8 cellular contexts compared by ENCODE assay signal in genomic region chr3:100400782-100401673, GRCh38. TPM values are rescaled to one million over a fixed set of nuclear protein-coding genes. Genes with fewer than 3 reads are reported as not detected.
DNase-seq lines count a peak whose midpoint lies in the region; ATAC-seq and TF ChIP-seq lines count a peak whose summit lies in the region.

Gene LNP1 (plus strand): TSS chr3:100401539. CDS start chr3:100429730, 28,191 bp downstream.
Gene TOMM70 (minus strand): TSS chr3:100401089. CDS start chr3:100400949, 140 bp downstream.

- TF ChIP-seq CTCF in KMS-11 (conservative IDR thresholded peaks at IDR 0.05; ENCODE audit: low read depth, low read length) (no peak), Panc1 (IDR thresholded peaks at IDR 0.05) (no peak), esophagus squamous epithelium (IDR thresholded peaks at IDR 0.05) (no peak)

- peak within 1 kb of the TSS; percentile 93 to 100 for H3K4me3 Mint-ChIP-seq in activated T-cell treated with anti-CD3 and anti-CD28 coated beads, Interleukin-2, amount 50 U/mL, for 72 hours

- peak in 1 of 4 donors; percentile 69 for TF ChIP-seq POLR2A in esophagus squamous epithelium (IDR thresholded peaks at IDR 0.05)

- H3K36me3 Mint-ChIP-seq in activated T-cell treated with anti-CD3 and anti-CD28 coated beads, Interleukin-2, amount 50 U/mL, for 72 hours (ENCODE audit: insufficient read depth in 2 of 2) = peaks cover 4 to 6% of the 10 kb centered on the region in 2 donors

- peak within 1 kb of the TSS; percentile 80 for H2AFZ ChIP-seq in KMS-11 (ENCODE audit: low read depth)

- H3K4me3 ChIP-seq in KMS-11 (IDR thresholded peaks at IDR 0.05; ENCODE audit: insufficient read depth, low read depth, low read length) (peak within 1 kb of the TSS; percentile 19), Panc1 (ENCODE audit: low read depth in 2 of 2, low read length in 2 of 2) (peak within 1 kb of the TSS; percentile 74 to 87), esophagus squamous epithelium (peak within 1 kb of the TSS; percentile 89 to 96 (median 91)), muscle layer of duodenum (ENCODE audit: low read depth in 1 of 2, low read length in 2 of 2) (peak within 1 kb of the TSS; percentile 76 to 95)

- H3K27me3 ChIP-seq in KMS-11 (ENCODE audit: insufficient read depth, low read depth) (no peaks in the 10 kb centered on the region), Panc1 (ENCODE audit: control insufficient read depth, insufficient read depth, low read length) (no peaks in the 10 kb centered on the region), esophagus squamous epithelium (no peaks in the 10 kb centered on the region), muscle layer of duodenum (ENCODE audit: low read depth, low read length) (no peaks in the 10 kb centered on the region)

- peaks cover 11% of the 10 kb centered on the region for H4K20me1 ChIP-seq in KMS-11 (ENCODE audit: insufficient read depth)

- H3K79me2 ChIP-seq in KMS-11 (ENCODE audit: insufficient read depth, low read depth) = peaks cover 63% of the 10 kb centered on the region

- H3K9me3 ChIP-seq in Panc1 (ENCODE audit: control insufficient read depth, insufficient read depth, low read depth, low read length) (no peaks in the 10 kb centered on the region), esophagus squamous epithelium (no peaks in the 10 kb centered on the region), muscle layer of duodenum (ENCODE audit: control insufficient read depth in 1 of 2, low read length in 2 of 2) (no peaks in the 10 kb centered on the region)

- H3K9ac ChIP-seq in KMS-11 = peak within 1 kb of the TSS; percentile 84

- in situ Hi-C loops in Panc1 (cut with HindIII; ENCODE audit: low pct_unique_long_range_greater_than_20kb, low sequenced_read_pairs) = no loop called here

- POLR2A ChIA-PET in Panc1 (lab: Charles Lee) = interaction anchor here (0.6 to 1.4 kb wide), 6 partner anchors 9 to 67 kb away, joined by 3 to 9 read pairs (median 4); partner anchors contain the start of gene NIT2

- no TSS peak for BruUV-seq in Panc1 (replicated peaks; lab: Mats Ljungman, UMichigan)

- H3K4me1 ChIP-seq in KMS-11 (ENCODE audit: low read depth, poor library complexity, severe bottlenecking) = peaks cover 56% of the 10 kb centered on the region
- peaks cover 10% of the 10 kb centered on the region; the same call in 1 of the 2 replicates for H3K4me1 ChIP-seq in Panc1 (ENCODE audit: control insufficient read depth, insufficient read depth, low read length)
- H3K4me1 ChIP-seq in esophagus squamous epithelium = peaks cover 10 to 69% (median 30%) of the 10 kb centered on the region in 3 donors
- peaks cover 15 to 37% of the 10 kb centered on the region in 2 donors for H3K4me1 ChIP-seq in muscle layer of duodenum (ENCODE audit: control insufficient read depth in 1 of 2, insufficient read depth in 2 of 2, low read length in 2 of 2)

- peaks cover 82% of the 10 kb centered on the region for H3K4me1 Mint-ChIP-seq in activated T-cell treated with anti-CD3 and anti-CD28 coated beads, Interleukin-2, amount 50 U/mL, for 72 hours (ENCODE audit: low read depth)

- peak within 1 kb of the TSS; percentile 100 for H3K27ac Mint-ChIP-seq in activated T-cell treated with anti-CD3 and anti-CD28 coated beads, Interleukin-2, amount 50 U/mL, for 72 hours

- H3K27me3 Mint-ChIP-seq in activated T-cell treated with anti-CD3 and anti-CD28 coated beads, Interleukin-2, amount 50 U/mL, for 72 hours (ENCODE audit: low read depth) = no peaks in the 10 kb centered on the region

- H3K27ac ChIP-seq in KMS-11 (peak within 1 kb of the TSS; percentile 92), Panc1 (ENCODE audit: low read length) (peak within 1 kb of the TSS; percentile 98), esophagus squamous epithelium (peak within 1 kb of the TSS; percentile 91 to 94 (median 92)), muscle layer of duodenum (ENCODE audit: low read length) (peak within 1 kb of the TSS; percentile 91)

- intact Hi-C loops in Panc1 (cut with micrococcal nuclease; ENCODE audit: unreplicated experiment) = loop anchor here (10.0 kb wide), 1 partner anchor 194 kb away; no protein-coding TSS in a partner anchor
- intact Hi-C loops in esophagus squamous epithelium (cut with DNase I) = no loop called here

- H3K9me3 Mint-ChIP-seq in activated T-cell treated with anti-CD3 and anti-CD28 coated beads, Interleukin-2, amount 50 U/mL, for 72 hours = peaks cover 0 to 1% of the 10 kb centered on the region in 2 donors

- peak; percentile 98 for DNase-seq in DMS79 treated with DMSO at 0.1 percent for 48 hours (lab: John Stamatoyannopoulos, UW)
- DNase-seq in Panc1 (ENCODE audit: low read depth, low spot score) = peak; percentile 94
- peak; percentile 95 to 97 for DNase-seq in activated T-cell treated with anti-CD3 and anti-CD28 coated beads, Interleukin-2, amount 50 U/mL, for 72 hours
- DNase-seq in esophagus squamous epithelium (lab: John Stamatoyannopoulos, UW) = peak; percentile 79
- DNase-seq in stimulated activated CD8-positive, alpha-beta memory T cell treated with anti-CD3 and anti-CD28 coated beads, Interleukin-7, amount 100 ng/mL, for 24 hours (ENCODE audit: low read depth) = peak; percentile 88

- WGBS in esophagus squamous epithelium, 2 donors = 0% methylated on average over 21 to 34 of the region's 64 CpGs

- peak within 1 kb of the TSS; percentile 84 for H3K4me2 ChIP-seq in KMS-11

- peak; percentile 88 for ATAC-seq in GM21786 (IDR thresholded peaks at IDR 0.05; ENCODE audit: unreplicated experiment)
- peak; percentile 97 for ATAC-seq in Panc1
- peak; percentile 91 for ATAC-seq in activated T-cell treated with anti-CD3 and anti-CD28 coated beads, Interleukin-2, amount 50 U/mL, for 72 hours (replicated peaks in 1 of 2)

- no peaks in the 10 kb centered on the region for H3K36me3 ChIP-seq in KMS-11 (ENCODE audit: insufficient read depth)
- no peaks in the 10 kb centered on the region; the same call in 1 of the 2 replicates for H3K36me3 ChIP-seq in Panc1 (ENCODE audit: control insufficient read depth, insufficient read depth, low read length)
- H3K36me3 ChIP-seq in esophagus squamous epithelium = no peaks in the 10 kb centered on the region
- H3K36me3 ChIP-seq in muscle layer of duodenum (ENCODE audit: control insufficient read depth in 1 of 2, insufficient read depth in 2 of 2, low read length in 2 of 2) = peaks cover 0 to 4% of the 10 kb centered on the region in 2 donors

- CTCF ChIA-PET in Panc1 (lab: Charles Lee) = no interaction called here

RNA-seq across cellular contexts. Expression of gene LNP1, which starts in this region (rescaled TPM):
- total RNA-seq in Panc1 (2021; ENCODE audit: unreplicated experiment) (1.8 TPM), esophagus squamous epithelium (1 to 10 TPM in 2 of 4 donors, under 1 TPM in 2; 0.31 to 1.5 (median 0.97) TPM)
- 0.47 TPM for polyA plus RNA-seq in Panc1 (2012; ENCODE audit: insufficient read length)
- total RNA-seq in activated T-cell treated with anti-CD3 and anti-CD28 coated beads, Interleukin-2, amount 50 U/mL, for 72 hours = 1 to 10 TPM; 3.1 to 3.2 TPM

RNA-seq across cellular contexts. Expression of gene TOMM70, which starts in this region (rescaled TPM):
- 55.7 TPM for total RNA-seq in Panc1 (2021; ENCODE audit: unreplicated experiment)
- polyA plus RNA-seq in Panc1 (2012; ENCODE audit: insufficient read length) = 24.1 TPM
- total RNA-seq in activated T-cell treated with anti-CD3 and anti-CD28 coated beads, Interleukin-2, amount 50 U/mL, for 72 hours = 10 to 100 TPM; 42.9 to 48.1 TPM
- total RNA-seq in esophagus squamous epithelium = 10 to 100 TPM; 32.0 to 51.3 (median 44.3) TPM

Comparison
In these comparisons a context has a peak if more than half of its experiments do, and no peak if none do; other contexts are left out.
1. Peak in every context shown above with its lines: DNase-seq, ATAC-seq, H3K4me3 ChIP-seq and H3K27ac ChIP-seq.
2. H3K4me3 ChIP-seq: peak in every context shown above with its lines; median percentile 91 in esophagus squamous epithelium; 86 in muscle layer of duodenum; 80 in Panc1; 19 in KMS-11.